24 cellular contexts compared by ENCODE assay signal in the genomic region with DNA sequence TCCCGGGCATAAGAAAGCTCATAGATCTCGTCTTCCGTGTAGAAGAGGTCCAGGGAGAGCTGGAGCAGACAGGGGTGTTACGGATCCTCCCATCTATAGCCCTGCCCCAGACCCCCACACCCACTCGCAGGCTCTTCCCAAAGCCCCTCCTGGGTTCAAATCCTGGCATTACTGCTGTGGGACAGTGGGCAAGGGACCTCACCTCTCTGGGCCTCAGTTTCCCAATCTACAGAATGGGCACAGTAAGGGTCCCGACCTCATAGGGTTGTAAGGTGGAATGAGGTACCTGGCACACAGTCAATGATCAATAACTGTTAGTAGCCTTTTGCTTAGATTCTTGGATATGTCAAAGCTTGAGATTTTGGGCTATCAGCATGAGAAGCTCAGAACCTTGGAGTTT. TPM values are rescaled to one million over a fixed set of nuclear protein-coding genes. Genes with fewer than 3 reads are reported as not detected.
"Had no signal": no experiment of that assay in that cellular context is flagged by ENCODE, and none has a peak within 500 bp of the region (broad histone marks: within the 10 kb centered on the region; RNA-seq: fewer than 3 reads in every experiment).

No MANE protein-coding gene starts in this region.

- H3K9me3 ChIP-seq: esophagus muscularis mucosa, gastrocnemius medialis, heart right ventricle, sigmoid colon, thoracic aorta, transverse colon had no signal

- H3K27me3 ChIP-seq: gastrocnemius medialis had no signal

- H3K4me3 ChIP-seq: esophagus muscularis mucosa, gastrocnemius medialis, heart right ventricle, sigmoid colon, skin epidermis, thoracic aorta, transverse colon had no signal

- DNase-seq: effector memory CD8-positive, alpha-beta T cell; gastrocnemius medialis; heart right ventricle; hypothalamus; kidney glomerular epithelial cell; mesendoderm; naive B cell; sigmoid colon; stimulated activated CD4-positive, alpha-beta T cell treated with anti-CD3 and anti-CD28 coated beads, Interleukin-2, amount 100 ng/mL, for 24 hours; stimulated activated CD4-positive, alpha-beta T cell treated with anti-CD3 and anti-CD28 coated beads, Interleukin-4, amount 100 ng/mL, for 4 hours; stimulated activated naive B cell treated with anti-CD40 and anti-IgM and Interleukin-4, amounts not matched to agents 10 μg/mL and 1 μg/mL and 100 μg/mL, for 72 hours; stimulated activated naive CD8-positive, alpha-beta T cell treated with anti-CD3 and anti-CD28 coated beads, Interleukin-15, amount 100 ng/mL, for 72 hours; transverse colon had no signal

- H3K36me3 ChIP-seq: gastrocnemius medialis, thoracic aorta, transverse colon had no signal

- H3K4me1 ChIP-seq: gastrocnemius medialis had no signal

- H3K27ac ChIP-seq: epithelial cell of prostate, esophagus muscularis mucosa, gastrocnemius medialis, heart right ventricle, sigmoid colon, skin epidermis, thoracic aorta, transverse colon had no signal

- FAIRE-seq: islet of Langerhans had no signal

RNA-seq across cellular contexts. Expression of a gene that starts 12.6 kb away (rescaled TPM):
- total RNA-seq: fibroblast of villous mesenchyme, lung microvascular endothelial cell, osteoblast, pulmonary artery endothelial cell had no signal

RNA-seq across cellular contexts. Expression of a gene that starts 20.1 kb away (rescaled TPM):
- total RNA-seq: lung microvascular endothelial cell had no signal

RNA-seq across cellular contexts. Expression of a gene that starts 25.6 kb away (rescaled TPM):
- total RNA-seq: liver, lung microvascular endothelial cell, sigmoid colon, subcutaneous adipose tissue, transverse colon had no signal
